11 cellular contexts compared by ENCODE assay signal in genomic region chr13:30745917-30746686, GRCh38. TPM values are rescaled to one million over a fixed set of nuclear protein-coding genes. Genes with fewer than 3 reads are reported as not detected.
DNase-seq lines count a peak whose midpoint lies in the region; ATAC-seq and TF ChIP-seq lines count a peak whose summit lies in the region.
"Had no signal": no experiment of that assay in that cellular context is flagged by ENCODE, and none has a peak within 500 bp of the region (broad histone marks: within the 10 kb centered on the region; RNA-seq: fewer than 3 reads in every experiment).

No MANE protein-coding gene starts in this region.

- 78 to 84% methylated on average over 7 to 9 of the region's 9 CpGs for WGBS in endodermal cell (ENCODE audit: insufficient coverage in 1 of 2, insufficient read length in 1 of 2), 2 experiments

- H3K9ac ChIP-seq in BLaER1 treated with 17β-estradiol and CSF1 and Interleukin-3, amounts not matched to agents 10 nM and 100 nM: no peak overlapping the region
- H3K9ac ChIP-seq in Loucy (ENCODE audit: low read depth, low read length, poor library complexity, severe bottlenecking) (peak overlapping the region; percentile 57), endodermal cell (ENCODE audit: extremely low read depth, low read length, poor library complexity, severe bottlenecking) (no peak overlapping the region)

- H3K4me3 Mint-ChIP-seq in brain (peak overlapping the region in 1 of 5 experiments; percentile 1), naive B cell (no peak overlapping the region), endodermal cell (no peak overlapping the region), GM23338 (no peak overlapping the region)

- H3F3A ChIP-seq in Loucy (ENCODE audit: low read depth): 0 out of 2 replicates have a peak, but pooled peaks cover 2% of the 10 kb centered on the region
- no peaks in the 10 kb centered on the region for H3F3A ChIP-seq in GM23338 (replicated peaks; ENCODE audit: low read depth)

- peak overlapping the region in 3 of 11 experiments; percentile 1 to 77 (median 17); a peak in 2 of 22 replicates for H3K27ac ChIP-seq in BLaER1 treated with 17β-estradiol and CSF1 and Interleukin-3, amounts not matched to agents 10 nM and 100 nM
- H3K27ac ChIP-seq in endodermal cell (ENCODE audit: low read depth, low read length): no peak overlapping the region
- H3K27ac ChIP-seq in GM23338 (ENCODE audit: low read depth): no peak overlapping the region
- H3K27ac ChIP-seq: sigmoid colon had no signal

- DNase-seq in naive B cell: no peak
- DNase-seq in endodermal cell: no peak
- DNase-seq in GM23338 (ENCODE audit: low spot score): no peak
- no peak for DNase-seq in NCI-H446 treated with DMSO at 0.1 percent for 48 hours (lab: John Stamatoyannopoulos, UW)
- DNase-seq: activated naive CD4-positive, alpha-beta T cell treated with Interleukin-2 at 50 U/mL for 16 hours; NCI-H446; sigmoid colon had no signal

- H3K36me3 Mint-ChIP-seq in brain (no peaks in the 10 kb centered on the region), naive B cell (peaks cover 35 to 36% of the 10 kb centered on the region in 2 donors), endodermal cell (ENCODE audit: low read depth) (no peaks in the 10 kb centered on the region), GM23338 (ENCODE audit: low read depth) (no peaks in the 10 kb centered on the region)

- H3K4me2 ChIP-seq in BLaER1 treated with 17β-estradiol and CSF1 and Interleukin-3, amounts not matched to agents 10 nM and 100 nM: peak overlapping the region in 7 of 11 experiments; percentile 2 to 99 (median 90); a peak in 9 of 22 replicates
- H3K4me2 ChIP-seq in Loucy (ENCODE audit: low read depth, low read length, poor library complexity, severe bottlenecking): peak overlapping the region; percentile 89
- H3K4me2 ChIP-seq in GM23338: no peak overlapping the region

- H3K9me3 Mint-ChIP-seq in brain (peaks cover 0 to 7% (median 0%) of the 10 kb centered on the region in 5 experiments), naive B cell (no peaks in the 10 kb centered on the region), endodermal cell (no peaks in the 10 kb centered on the region), GM23338 (no peaks in the 10 kb centered on the region)

- no peaks in the 10 kb centered on the region for H3K9me2 ChIP-seq in Loucy (replicated peaks; ENCODE audit: low read depth, low read length)
- H3K9me2 ChIP-seq in GM23338 (ENCODE audit: insufficient read depth): peaks cover 8% of the 10 kb centered on the region; the same call in 1 of the 2 replicates

- H2AFZ ChIP-seq in Loucy (ENCODE audit: low read length) (no peak overlapping the region), GM23338 (no peak overlapping the region)

- peaks cover 0 to 100% (median 96%) of the 10 kb centered on the region in 11 experiments; a peak in 16 of 22 replicates for H4K20me1 ChIP-seq in BLaER1 treated with 17β-estradiol and CSF1 and Interleukin-3, amounts not matched to agents 10 nM and 100 nM
- H4K20me1 ChIP-seq in Loucy (ENCODE audit: insufficient read depth, low read length, poor library complexity, severe bottlenecking) (no peaks in the 10 kb centered on the region), GM23338 (replicated peaks; ENCODE audit: insufficient read depth) (no peaks in the 10 kb centered on the region)

- no peaks in the 10 kb centered on the region for H3K27me3 Mint-ChIP-seq in brain
- H3K27me3 Mint-ChIP-seq in naive B cell: no peaks in the 10 kb centered on the region
- H3K27me3 Mint-ChIP-seq in endodermal cell (ENCODE audit: insufficient read depth): peaks cover 2% of the 10 kb centered on the region
- no peaks in the 10 kb centered on the region for H3K27me3 Mint-ChIP-seq in GM23338 (ENCODE audit: insufficient read depth, low read depth, poor library complexity)

- peaks cover 63% of the 10 kb centered on the region for H3K4me1 Mint-ChIP-seq in brain
- peaks cover 26 to 41% (median 32%) of the 10 kb centered on the region in 3 donors for H3K4me1 Mint-ChIP-seq in naive B cell
- peaks cover 16% of the 10 kb centered on the region for H3K4me1 Mint-ChIP-seq in endodermal cell
- peaks cover 9% of the 10 kb centered on the region; the same call in 2 of the 3 replicates for H3K4me1 Mint-ChIP-seq in GM23338

- TF ChIP-seq CTCF in Loucy (conservative IDR thresholded peaks at IDR 0.05; ENCODE audit: low read length) (no peak), brain (conservative IDR thresholded peaks at IDR 0.05) (no peak), endodermal cell (conservative IDR thresholded peaks at IDR 0.05) (no peak), GM23338 (conservative IDR thresholded peaks at IDR 0.05; ENCODE audit: low read depth in 2 of 2) (no peak)

- peaks cover 0 to 13% (median 0%) of the 10 kb centered on the region in 11 experiments; a peak in 3 of 22 replicates for H3K9me3 ChIP-seq in BLaER1 treated with 17β-estradiol and CSF1 and Interleukin-3, amounts not matched to agents 10 nM and 100 nM (replicated peaks in 1 of 11)
- H3K9me3 ChIP-seq in Loucy (ENCODE audit: insufficient read depth, low read depth, low read length) (no peaks in the 10 kb centered on the region), endodermal cell (ENCODE audit: control insufficient read depth, low read length) (no peaks in the 10 kb centered on the region)
- H3K9me3 ChIP-seq: sigmoid colon had no signal

- peaks cover 62% of the 10 kb centered on the region for H3K79me2 ChIP-seq in Loucy (ENCODE audit: insufficient read depth, low read length)
- H3K79me2 ChIP-seq in GM23338 (replicated peaks; ENCODE audit: insufficient read depth): no peaks in the 10 kb centered on the region

- ATAC-seq in naive B cell (ENCODE audit: low read depth in 2 of 2) (no peak), HG03354 (IDR thresholded peaks at IDR 0.05; ENCODE audit: poor library complexity, severe bottlenecking, unreplicated experiment) (no peak), GM23338 (no peak)

- peaks cover 23 to 95% (median 60%) of the 10 kb centered on the region in 10 experiments for H3K4me1 ChIP-seq in BLaER1 treated with 17β-estradiol and CSF1 and Interleukin-3, amounts not matched to agents 10 nM and 100 nM
- H3K4me1 ChIP-seq in Loucy (ENCODE audit: insufficient read depth, low read length, poor library complexity, severe bottlenecking) (peaks cover 56% of the 10 kb centered on the region), endodermal cell (ENCODE audit: control insufficient read depth, insufficient read depth, low read length) (peaks cover 5% of the 10 kb centered on the region), GM23338 (ENCODE audit: insufficient read depth) (no peaks in the 10 kb centered on the region)

- H3K4me3 ChIP-seq in BLaER1 treated with 17β-estradiol and CSF1 and Interleukin-3, amounts not matched to agents 10 nM and 100 nM: no peak overlapping the region
- peak overlapping the region; percentile 59 for H3K4me3 ChIP-seq in Loucy (ENCODE audit: low read length, poor library complexity, severe bottlenecking)
- H3K4me3 ChIP-seq in endodermal cell (ENCODE audit: low read length): no peak overlapping the region
- no peak overlapping the region for H3K4me3 ChIP-seq in GM23338
- H3K4me3 ChIP-seq: sigmoid colon had no signal

- H3K27ac Mint-ChIP-seq in brain (peak overlapping the region in 3 of 5 experiments; percentile 10 to 47 (median 12)), naive B cell (peak overlapping the region in 5 of 6 donors; percentile 5 to 68 (median 20)), endodermal cell (no peak overlapping the region), GM23338 (no peak overlapping the region)

- no peaks in the 10 kb centered on the region for H3K27me3 ChIP-seq in BLaER1 treated with 17β-estradiol and CSF1 and Interleukin-3, amounts not matched to agents 10 nM and 100 nM
- H3K27me3 ChIP-seq in Loucy (ENCODE audit: insufficient read depth, low read length, poor library complexity, severe bottlenecking) (no peaks in the 10 kb centered on the region), endodermal cell (ENCODE audit: control insufficient read depth, insufficient read depth, low read length, poor library complexity, severe bottlenecking) (no peaks in the 10 kb centered on the region), GM23338 (ENCODE audit: insufficient read depth) (no peaks in the 10 kb centered on the region)
- H3K27me3 ChIP-seq: sigmoid colon had no signal

- H3K36me3 ChIP-seq in BLaER1 treated with 17β-estradiol and CSF1 and Interleukin-3, amounts not matched to agents 10 nM and 100 nM: peaks cover 0 to 99% (median 96%) of the 10 kb centered on the region in 11 experiments; a peak in 20 of 22 replicates
- H3K36me3 ChIP-seq in Loucy (ENCODE audit: insufficient read depth, low read length): peaks cover 20% of the 10 kb centered on the region; the same call in 1 of the 2 replicates
- no peaks in the 10 kb centered on the region for H3K36me3 ChIP-seq in endodermal cell (ENCODE audit: control insufficient read depth, insufficient read depth, low read length)
- no peaks in the 10 kb centered on the region for H3K36me3 ChIP-seq in GM23338 (ENCODE audit: insufficient read depth)
- H3K36me3 ChIP-seq: sigmoid colon had no signal

TF ChIP-seq in GM23338, 12 proteins besides CTCF, POLR2A, EP300 and RAD21:
- no peak for TF ChIP-seq JUNB (IDR thresholded peaks at IDR 0.05; ENCODE audit: unreplicated experiment)
TF ChIP-seq in GM23338: peak in this region for 0.

RNA-seq across cellular contexts. Expression of gene ALOX5AP, which starts 10.8 kb away (rescaled TPM):
- polyA plus RNA-seq in brain (ENCODE audit: insufficient read depth, low read depth, low replicate concordance) (6.9 TPM), naive B cell (ENCODE audit: low read depth in 6 of 6) (100 to 1,000 TPM; 312 to 603 (median 416) TPM), GM23338 (2016; fragmentation: Nextera tagmentation; extraction: Ambion mirVana) (0.23 TPM in 1 of 2 replicates, not detected in the other)
- total RNA-seq in endodermal cell: not detected
- 0.36 TPM for polyA plus RNA-seq in endodermal cell (2013, experiment 1 of 2)
- polyA plus RNA-seq in endodermal cell (2013, experiment 2 of 2): 0.41 TPM
- not detected in 2 replicates for total RNA-seq in GM23338 (2014; rRNA removed; shearing (Covaris generic))

Comparison
In these comparisons a context has a peak if more than half of its experiments do, and no peak if none do; other contexts are left out.
1. H3K27ac Mint-ChIP-seq: peak in brain (3 of 5) and naive B cell (5 of 6); none in endodermal cell (single experiment) and GM23338 (single experiment).
2. RNA of gene ALOX5AP, which starts 10.8 kb away (polyA plus RNA-seq): 312 to 603 TPM in naive B cell; 6.9 TPM in brain (single experiment) and 0.23 TPM in GM23338; every median in the first group is over 10 times any median in the second.